ENCODE assay signal across 11 cellular contexts in the genomic region with DNA sequence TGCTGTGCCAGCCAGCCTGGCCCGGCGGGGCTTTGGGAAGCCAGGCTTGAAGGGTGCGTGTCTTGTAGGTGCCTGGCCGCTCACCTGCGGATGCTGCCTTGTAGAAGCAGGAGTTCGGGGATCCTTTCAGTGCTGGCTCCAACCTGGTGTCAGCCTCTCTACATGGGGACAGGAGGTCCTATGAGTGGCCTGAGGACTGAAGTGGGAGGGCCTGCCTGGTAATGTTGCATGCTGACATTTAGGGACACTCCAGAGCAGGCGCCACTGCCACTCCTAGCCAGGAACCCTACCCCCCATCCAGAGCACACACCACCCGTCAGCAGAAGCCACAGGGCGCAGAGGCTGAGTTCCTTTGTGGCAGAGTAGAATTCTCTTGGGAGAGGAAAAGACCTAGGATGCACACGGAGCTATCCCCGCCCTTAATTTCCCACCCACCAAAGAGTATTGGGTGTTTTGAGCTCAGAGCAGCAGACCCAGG. TPM values are rescaled to one million over a fixed set of nuclear protein-coding genes. Genes with fewer than 3 reads are reported as not detected.
DNase-seq lines count a peak whose midpoint lies in the region; FAIRE-seq and TF ChIP-seq lines count a peak whose summit lies in the region.
"Had no signal": no experiment of that assay in that cellular context is flagged by ENCODE, and none has a peak within 500 bp of the region (broad histone marks: within the 10 kb centered on the region; RNA-seq: fewer than 3 reads in every experiment).

No MANE protein-coding gene starts in this region.

- no TSS peak for BruUV-seq in endothelial cell of umbilical vein (replicated peaks; lab: Mats Ljungman, UMichigan)

- POLR2A ChIA-PET in endothelial cell of umbilical vein (lab: Charles Lee), result no interaction called here

- CTCF ChIA-PET in endothelial cell of umbilical vein (lab: Charles Lee), result interaction anchor here (1.1 to 1.6 kb wide), 3 partner anchors 26 to 1263 kb away, joined by 3 to 5 read pairs (median 3); no protein-coding TSS in a partner anchor

- peak overlapping the region; percentile 53 for H3K4me3 ChIP-seq in AG10803 (ENCODE audit: low read length)
- H3K4me3 ChIP-seq in LNCaP clone FGC (ENCODE audit: low read depth, low read length), result peak overlapping the region; percentile 20; the same call in 1 of the 2 replicates
- peak overlapping the region in 2 of 3 experiments; percentile 4 to 27 for H3K4me3 ChIP-seq in endothelial cell of umbilical vein (replicated peaks in 1 of 3; ENCODE audit: insufficient read depth in 1 of 3, low read depth in 1 of 3, low read length in 3 of 3)
- H3K4me3 ChIP-seq in vagina, result peak overlapping the region in 1 of 2 donors; percentile 53
- peak overlapping the region in 1 of 4 donors; percentile 56 for H3K4me3 ChIP-seq in adrenal gland

- TF ChIP-seq POLR2A in endothelial cell of umbilical vein (IDR thresholded peaks at IDR 0.05; ENCODE audit: low read depth, low read length) (no peak), vagina (IDR thresholded peaks at IDR 0.05) (no peak), adrenal gland (IDR thresholded peaks at IDR 0.05) (no peak)

- intact Hi-C loops in endothelial cell of umbilical vein (cut with micrococcal nuclease) (loop anchor here (1.0 to 5.0 kb wide), 2 partner anchors 49 to 160 kb away; no protein-coding TSS in a partner anchor), vagina (cut with DNase I) (no loop called here), adrenal gland (cut with DNase I) (no loop called here)

- dilution Hi-C loops in endothelial cell of umbilical vein (cut with MboI; ENCODE audit: extremely low pct_ligation_motif_present, low sequenced_read_pairs), result no loop called here

- no peaks in the 10 kb centered on the region for H3K9me1 ChIP-seq in endothelial cell of umbilical vein (replicated peaks; ENCODE audit: control insufficient read depth, extremely low read depth, insufficient read depth, low read length)

- H3K4me1 ChIP-seq in endothelial cell of umbilical vein (ENCODE audit: control insufficient read depth, extremely low read depth, insufficient read depth, low read length), result peaks cover 4% of the 10 kb centered on the region
- peaks cover 18% of the 10 kb centered on the region for H3K4me1 ChIP-seq in vagina
- H3K4me1 ChIP-seq in adrenal gland (replicated peaks in 1 of 2), result peaks cover 8 to 12% of the 10 kb centered on the region in 2 donors
- H3K4me1 ChIP-seq: gastrocnemius medialis had no signal

- H3K36me3 ChIP-seq in endothelial cell of umbilical vein (ENCODE audit: control insufficient read depth in 2 of 2, extremely low read depth in 1 of 2, insufficient read depth in 2 of 2, low read length in 2 of 2) (no peaks in the 10 kb centered on the region), vagina (no peaks in the 10 kb centered on the region), adrenal gland (replicated peaks in 1 of 2) (no peaks in the 10 kb centered on the region)
- H3K36me3 ChIP-seq: gastrocnemius medialis had no signal

- H3K9me3 Mint-ChIP-seq in nephron progenitor cell, result no peaks in the 10 kb centered on the region

- TF ChIP-seq CTCF in AG10803 (conservative IDR thresholded peaks at IDR 0.05; ENCODE audit: low read length), result no peak
- TF ChIP-seq CTCF in LNCaP clone FGC (IDR thresholded peaks at IDR 0.05; ENCODE audit: control insufficient read depth, extremely low read depth, insufficient read depth), result no peak
- TF ChIP-seq CTCF in endothelial cell of umbilical vein (IDR thresholded peaks at IDR 0.05; ENCODE audit: extremely low read depth in 1 of 2, insufficient read depth in 1 of 2, low read depth in 1 of 2, low read length in 2 of 2), result no peak
- no peak for TF ChIP-seq CTCF in nephron progenitor cell (IDR thresholded peaks at IDR 0.05)
- no peak for TF ChIP-seq CTCF in vagina (IDR thresholded peaks at IDR 0.05)
- no peak for TF ChIP-seq CTCF in adrenal gland (IDR thresholded peaks at IDR 0.05)

- peak overlapping the region; percentile 20 for H3K4me2 ChIP-seq in endothelial cell of umbilical vein (ENCODE audit: insufficient read depth, low read length)

- peaks cover 29% of the 10 kb centered on the region for H3K4me1 Mint-ChIP-seq in nephron progenitor cell

- H3K9me3 ChIP-seq in endothelial cell of umbilical vein (replicated peaks; ENCODE audit: control insufficient read depth, insufficient read depth, low read length), result no peaks in the 10 kb centered on the region
- H3K9me3 ChIP-seq in vagina, result no peaks in the 10 kb centered on the region
- H3K9me3 ChIP-seq in adrenal gland (replicated peaks in 1 of 3), result no peaks in the 10 kb centered on the region
- H3K9me3 ChIP-seq: gastrocnemius medialis had no signal

- no peaks in the 10 kb centered on the region for H3K79me2 ChIP-seq in endothelial cell of umbilical vein (ENCODE audit: control insufficient read depth, insufficient read depth, low read length)

- no peak overlapping the region for H3K9ac ChIP-seq in endothelial cell of umbilical vein (replicated peaks; ENCODE audit: extremely low read depth, insufficient read depth, low read length)

- no peak overlapping the region for H2AFZ ChIP-seq in endothelial cell of umbilical vein (ENCODE audit: low read depth, low read length)

- WGBS in adrenal gland, 4 donors, result 45 to 77% (median 52%) methylated on average over 4 to 11 of the region's 11 CpGs

- H4K20me1 ChIP-seq in endothelial cell of umbilical vein (replicated peaks; ENCODE audit: control insufficient read depth, extremely low read depth, insufficient read depth, low read length), result peaks cover 4% of the 10 kb centered on the region

- no peaks in the 10 kb centered on the region for H3K36me3 Mint-ChIP-seq in nephron progenitor cell (ENCODE audit: low read depth)

- no peak overlapping the region for H3K27ac ChIP-seq in endothelial cell of umbilical vein (ENCODE audit: insufficient read depth, low read depth, low read length)
- H3K27ac ChIP-seq in vagina, result no peak overlapping the region
- H3K27ac ChIP-seq in adrenal gland, result no peak overlapping the region
- H3K27ac ChIP-seq: gastrocnemius medialis had no signal

- DNase-seq in AG10803 (ENCODE audit: low read depth) (no peak), LNCaP clone FGC (ENCODE audit: low read depth) (no peak), endothelial cell of umbilical vein (ENCODE audit: low read depth, low spot score) (peak; percentile 9), nephron progenitor cell (no peak), DMS79 (lab: John Stamatoyannopoulos, UW) (no peak), vagina (ENCODE audit: extremely low spot score in 2 of 2) (no peak), adrenal gland (no peak)
- no peak for DNase-seq in stimulated activated CD4-positive, alpha-beta T cell treated with anti-CD3 and anti-CD28 coated beads, Interleukin-4, amount 100 ng/mL, for 24 hours
- DNase-seq: DMS 273 treated with DMSO at 0.1 percent for 48 hours, gastrocnemius medialis, NCI-H1436 treated with DMSO at 0.1 percent for 48 hours had no signal

- FAIRE-seq in endothelial cell of umbilical vein (lab: Jason Lieb, UNC), result no peak

- H3K4me3 Mint-ChIP-seq in nephron progenitor cell, result peak overlapping the region; percentile 81

- no peak overlapping the region for H3K27ac Mint-ChIP-seq in nephron progenitor cell

- peaks cover 54% of the 10 kb centered on the region for H3K27me3 Mint-ChIP-seq in nephron progenitor cell (ENCODE audit: low read depth, poor library complexity)

- H3K27me3 ChIP-seq in endothelial cell of umbilical vein (ENCODE audit: control insufficient read depth in 2 of 2, insufficient read depth in 2 of 2, low read length in 2 of 2), result peaks cover 5 to 19% of the 10 kb centered on the region in 2 experiments
- H3K27me3 ChIP-seq in vagina, result no peaks in the 10 kb centered on the region
- peaks cover 13% of the 10 kb centered on the region for H3K27me3 ChIP-seq in adrenal gland

TF ChIP-seq in endothelial cell of umbilical vein, 7 proteins besides CTCF, POLR2A, EP300 and RAD21:
- TF ChIP-seq FOS (IDR thresholded peaks at IDR 0.05; ENCODE audit: borderline replicate concordance, insufficient read depth, low read length), result no peak
- TF ChIP-seq, protein P1, sequence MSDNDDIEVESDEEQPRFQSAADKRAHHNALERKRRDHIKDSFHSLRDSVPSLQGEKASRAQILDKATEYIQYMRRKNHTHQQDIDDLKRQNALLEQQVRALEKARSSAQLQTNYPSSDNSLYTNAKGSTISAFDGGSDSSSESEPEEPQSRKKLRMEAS (IDR thresholded peaks at IDR 0.05; ENCODE audit: insufficient read depth, insufficient read length), result no peak
- TF ChIP-seq POLR2AphosphoS5 (IDR thresholded peaks at IDR 0.05; ENCODE audit: insufficient read depth, low read depth, low read length), result no peak
- no peak for TF ChIP-seq GATA2 (IDR thresholded peaks at IDR 0.05; ENCODE audit: insufficient read depth, insufficient read length, low read depth, low read length)
- no peak for TF ChIP-seq EZH2 (IDR thresholded peaks at IDR 0.05; ENCODE audit: borderline replicate concordance, low read depth, low read length, severe bottlenecking)
- TF ChIP-seq JUN (IDR thresholded peaks at IDR 0.05; ENCODE audit: borderline replicate concordance, insufficient read depth, insufficient read length, low read depth), result no peak
- no peak for TF ChIP-seq MYC (IDR thresholded peaks at IDR 0.05; ENCODE audit: low read depth, low read length)

RNA-seq across cellular contexts. Expression of a gene that starts 0.6 kb away (rescaled TPM):
- total RNA-seq in endothelial cell of umbilical vein (0.07 TPM in 1 of 2 replicates, not detected in the other), vagina (0.25 TPM), adrenal gland (not detected)
- polyA plus RNA-seq in endothelial cell of umbilical vein (0.04 TPM in 1 of 2 replicates, not detected in the other), adrenal gland (under 1 TPM in 2 of 3 donors, not detected in 1; 0.07 to 0.08 TPM)
- polyA plus RNA-seq in endothelial cell of umbilical vein (2011; cell fraction: cytosol; rRNA removed), result 0.03 TPM in 2 replicates
- 0.04 TPM in 1 of 2 replicates, not detected in the other for polyA plus RNA-seq in endothelial cell of umbilical vein (2011; cell fraction: nucleus; rRNA removed)
- polyA plus RNA-seq in endothelial cell of umbilical vein (2012), result 0.05 and 0.12 TPM in 2 replicates
- not detected in 2 replicates for polyA minus RNA-seq in endothelial cell of umbilical vein
- not detected for polyA minus RNA-seq in endothelial cell of umbilical vein (2011; cell fraction: cytosol; rRNA and poly(A)+ RNA removed)
- polyA minus RNA-seq in endothelial cell of umbilical vein (2011; cell fraction: nucleus; rRNA and poly(A)+ RNA removed), result not detected in 2 replicates
- total RNA-seq: gastrocnemius medialis had no signal
